ENCODE assay signal across 17 cellular contexts in the genomic region with DNA sequence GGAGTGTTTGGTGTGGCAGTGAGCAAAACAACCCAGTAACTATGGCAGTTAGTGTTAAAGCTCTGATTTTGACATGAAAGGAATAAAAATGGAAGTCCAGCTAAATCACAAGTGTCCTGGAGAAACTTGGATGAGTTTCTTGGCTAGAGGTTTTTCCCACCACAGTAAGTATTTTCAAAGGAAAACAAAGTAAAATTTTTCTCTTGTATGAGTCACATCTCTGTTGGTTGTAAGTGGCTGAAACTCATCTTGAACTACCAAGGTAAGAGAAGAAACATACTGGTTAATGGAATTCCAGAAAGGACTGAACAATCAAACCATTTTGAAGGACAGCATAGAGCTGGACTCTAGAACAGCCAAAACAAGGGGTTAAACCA.
DNase-seq lines count a peak whose midpoint lies in the region; TF ChIP-seq lines count a peak whose summit lies in the region.
"Had no signal": no experiment of that assay in that cellular context is flagged by ENCODE, and none has a peak within 500 bp of the region (broad histone marks: within the 10 kb centered on the region; RNA-seq: fewer than 3 reads in every experiment).

No MANE protein-coding gene starts in this region.

- intact Hi-C loops in cardiac septum (cut with DNase I): no loop called here

- DNase-seq in GM04504 (ENCODE audit: low read depth) (peak; percentile 58), astrocyte of the cerebellum (ENCODE audit: low read depth) (peak; percentile 87), fibroblast of villous mesenchyme (ENCODE audit: low read depth) (peak; percentile 62), skeletal muscle cell (ENCODE audit: low read depth) (peak; percentile 49), NCI-H1930 (lab: John Stamatoyannopoulos, UW) (no peak), cardiac septum (ENCODE audit: low spot score) (no peak), H4 (ENCODE audit: low spot score) (no peak)
- DNase-seq in activated T-cell treated with anti-CD3 and anti-CD28 coated beads, Interleukin-2, amount 50 U/mL, for 1 hour: no peak
- DNase-seq: activated naive CD4-positive, alpha-beta T cell; Karpas-422; NCI-H1417 treated with DMSO at 0.1 percent for 48 hours; NCI-H524 treated with DMSO at 0.1 percent for 48 hours; nucleus accumbens; spleen; T-helper 1 cell had no signal

- in situ Hi-C loops in astrocyte of the cerebellum (cut with HindIII; ENCODE audit: low sequenced_read_pairs): no loop called here

- no peak overlapping the region for H3K4me3 ChIP-seq in astrocyte of the cerebellum (ENCODE audit: low read depth, low read length)
- no peak overlapping the region for H3K4me3 ChIP-seq in fibroblast of villous mesenchyme (ENCODE audit: low read depth, low read length)
- no peak overlapping the region for H3K4me3 ChIP-seq in skeletal muscle cell (ENCODE audit: low read depth, low read length)
- H3K4me3 ChIP-seq: BLaER1 treated with 17β-estradiol and CSF1 and Interleukin-3, amounts not matched to agents 10 nM and 100 nM; HAP-1; spleen had no signal

- TF ChIP-seq CTCF in astrocyte of the cerebellum (IDR thresholded peaks at IDR 0.05; ENCODE audit: low read depth, low read length, missing control alignments): no peak
- no peak for TF ChIP-seq CTCF in fibroblast of villous mesenchyme (IDR thresholded peaks at IDR 0.05; ENCODE audit: insufficient read depth, low read depth, low read length)

Comparison
In these comparisons a context has a peak if more than half of its experiments do, and no peak if none do; other contexts are left out.
1. DNase-seq: peak in GM04504 (single experiment), astrocyte of the cerebellum (single experiment), fibroblast of villous mesenchyme (single experiment) and skeletal muscle cell (single experiment); none in NCI-H1930 (0 of 2), cardiac septum (single experiment), H4 (single experiment) and activated T-cell treated with anti-CD3 and anti-CD28 coated beads, Interleukin-2, amount 50 U/mL, for 1 hour (single experiment).